Comparison of ENCODE assay signal across 2 cellular contexts in the genomic region with DNA sequence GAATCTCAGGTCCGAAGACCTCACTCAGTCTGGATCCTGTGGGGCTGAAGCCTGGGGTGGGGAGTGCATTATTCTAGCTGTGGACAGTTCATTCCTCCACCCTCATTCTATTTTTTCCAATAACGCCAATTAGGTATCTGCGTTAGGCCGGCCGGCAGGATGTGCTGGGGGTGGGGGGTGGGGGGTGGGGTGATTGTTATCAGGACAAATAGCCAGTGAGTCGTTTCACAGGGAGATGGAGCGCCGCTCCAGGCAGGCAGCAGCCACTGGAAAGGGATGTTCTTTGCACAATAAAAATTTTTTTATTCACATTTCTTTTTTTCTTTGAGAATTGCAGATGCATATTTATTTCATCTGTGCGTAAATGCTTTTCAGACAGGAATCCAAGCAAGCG.
TF ChIP-seq lines count a peak whose summit lies in the region.

No MANE protein-coding gene starts in this region.

TF ChIP-seq in H1, 55 proteins besides CTCF, POLR2A, EP300 and RAD21:
- TF ChIP-seq CHD1 (IDR thresholded peaks at IDR 0.05; ENCODE audit: low read depth, low read length) (no peak), NANOG (IDR thresholded peaks at IDR 0.05; ENCODE audit: insufficient read depth, low read depth, low read length, poor library complexity, severe bottlenecking) (no peak), TEAD4 (IDR thresholded peaks at IDR 0.05; ENCODE audit: low read depth, low read length) (no peak), ASH2L (IDR thresholded peaks at IDR 0.05; ENCODE audit: low read length) (no peak), PHF8 (conservative IDR thresholded peaks at IDR 0.05; ENCODE audit: low read depth, low read length) (no peak), KDM4A (IDR thresholded peaks at IDR 0.05; ENCODE audit: low read depth, low read length, severe bottlenecking) (no peak), RBBP5 (IDR thresholded peaks at IDR 0.05; ENCODE audit: borderline replicate concordance, low read depth, low read length) (no peak), POU5F1 (IDR thresholded peaks at IDR 0.05; ENCODE audit: low read depth, low read length) (no peak), SIN3A (conservative IDR thresholded peaks at IDR 0.05 in 1 of 2, IDR thresholded peaks at IDR 0.05 in 1 of 2; ENCODE audit: low read depth in 1 of 2, low read length in 2 of 2) (no peak), GTF2F1 (IDR thresholded peaks at IDR 0.05; ENCODE audit: borderline replicate concordance, low read depth, low read length) (no peak), CTBP2 (IDR thresholded peaks at IDR 0.05; ENCODE audit: borderline replicate concordance, insufficient read depth, insufficient read length, low read length) (no peak), SIRT6 (IDR thresholded peaks at IDR 0.05; ENCODE audit: low read length) (no peak), ZNF274 (IDR thresholded peaks at IDR 0.05; ENCODE audit: borderline replicate concordance, extremely low read depth, low read length) (no peak), JUND (IDR thresholded peaks at IDR 0.05; ENCODE audit: low read length) (no peak), SUZ12 (IDR thresholded peaks at IDR 0.05; ENCODE audit: low read length) (no peak)
- TF ChIP-seq, protein P1, sequence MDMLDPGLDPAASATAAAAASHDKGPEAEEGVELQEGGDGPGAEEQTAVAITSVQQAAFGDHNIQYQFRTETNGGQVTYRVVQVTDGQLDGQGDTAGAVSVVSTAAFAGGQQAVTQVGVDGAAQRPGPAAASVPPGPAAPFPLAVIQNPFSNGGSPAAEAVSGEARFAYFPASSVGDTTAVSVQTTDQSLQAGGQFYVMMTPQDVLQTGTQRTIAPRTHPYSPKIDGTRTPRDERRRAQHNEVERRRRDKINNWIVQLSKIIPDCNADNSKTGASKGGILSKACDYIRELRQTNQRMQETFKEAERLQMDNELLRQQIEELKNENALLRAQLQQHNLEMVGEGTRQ (IDR thresholded peaks at IDR 0.05; ENCODE audit: low read length) = no peak

TF ChIP-seq in neural cell, 6 proteins besides CTCF, POLR2A, EP300 and RAD21:
- TF ChIP-seq MXI1 (conservative IDR thresholded peaks at IDR 0.05; ENCODE audit: poor library complexity, severe bottlenecking) (no peak), SMC3 (conservative IDR thresholded peaks at IDR 0.05; ENCODE audit: poor library complexity) (no peak), EZH2 (IDR thresholded peaks at IDR 0.05; ENCODE audit: borderline replicate concordance, insufficient read depth, low read length, poor library complexity, severe bottlenecking) (no peak), POLR2AphosphoS5 (IDR thresholded peaks at IDR 0.05) (peak; percentile 4)
TF ChIP-seq in neural cell: peak in this region for 1.
